8 cellular contexts compared by ENCODE assay signal in genomic region chr14:64673748-64674147, GRCh38. TPM values are rescaled to one million over a fixed set of nuclear protein-coding genes. Genes with fewer than 3 reads are reported as not detected.
A peak's percentile ranks its signal among the peaks of the same experiment; 100 is the strongest.
DNase-seq lines count a peak whose midpoint lies in the region; ATAC-seq and TF ChIP-seq lines count a peak whose summit lies in the region.

No MANE protein-coding gene starts in this region.

- no peak overlapping the region for H3K4me3 Mint-ChIP-seq in T-cell
- H3K4me3 Mint-ChIP-seq in stimulated activated naive CD8-positive, alpha-beta T cell treated with anti-CD3 and anti-CD28 coated beads, Interleukin-15, amount 100 ng/mL, for 72 hours, result no peak overlapping the region

- peak overlapping the region; percentile 25 to 59 for H3K27ac ChIP-seq in coronary artery

- H3K9me3 ChIP-seq in MG63, result no peaks in the 10 kb centered on the region

- ATAC-seq in T-cell (replicated peaks in 1 of 4), result peak in 3 of 4 experiments; percentile 67 to 87 (median 69)
- ATAC-seq in stimulated activated naive CD8-positive, alpha-beta T cell treated with anti-CD3 and anti-CD28 coated beads, Interleukin-15, amount 100 ng/mL, for 72 hours, result peak; percentile 75
- ATAC-seq in GM21717 (IDR thresholded peaks at IDR 0.05; ENCODE audit: unreplicated experiment), result no peak

- H3K27me3 ChIP-seq in MG63, result no peaks in the 10 kb centered on the region

- CTCF ChIA-PET in T-cell (lab: Charles Lee), result interaction anchor here (0.6 to 3.9 kb wide), 8 partner anchors 13 to 265 kb away, joined by 3 to 31 read pairs (median 4); no protein-coding TSS in a partner anchor

- peaks cover 21 to 33% (median 25%) of the 10 kb centered on the region in 3 donors for H3K4me1 Mint-ChIP-seq in T-cell
- peaks cover 15% of the 10 kb centered on the region for H3K4me1 Mint-ChIP-seq in stimulated activated naive CD8-positive, alpha-beta T cell treated with anti-CD3 and anti-CD28 coated beads, Interleukin-15, amount 100 ng/mL, for 72 hours

- H3K36me3 Mint-ChIP-seq in T-cell, result no peaks in the 10 kb centered on the region

- H3K4me3 ChIP-seq in coronary artery, result no peak overlapping the region
- H3K4me3 ChIP-seq in MG63, result no peak overlapping the region

- no peaks in the 10 kb centered on the region for H3K36me3 ChIP-seq in MG63

- peaks cover 0 to 7% (median 0%) of the 10 kb centered on the region in 3 donors for H3K9me3 Mint-ChIP-seq in T-cell
- H3K9me3 Mint-ChIP-seq in stimulated activated naive CD8-positive, alpha-beta T cell treated with anti-CD3 and anti-CD28 coated beads, Interleukin-15, amount 100 ng/mL, for 72 hours, result peaks cover 0 to 8% of the 10 kb centered on the region in 2 donors

- no peak for TF ChIP-seq CTCF in coronary artery (IDR thresholded peaks at IDR 0.05)

- no peaks in the 10 kb centered on the region for H3K27me3 Mint-ChIP-seq in T-cell
- peaks cover 8% of the 10 kb centered on the region for H3K27me3 Mint-ChIP-seq in stimulated activated naive CD8-positive, alpha-beta T cell treated with anti-CD3 and anti-CD28 coated beads, Interleukin-15, amount 100 ng/mL, for 72 hours

- H3K27ac Mint-ChIP-seq in T-cell, result peak overlapping the region; percentile 79 to 86
- H3K27ac Mint-ChIP-seq in stimulated activated naive CD8-positive, alpha-beta T cell treated with anti-CD3 and anti-CD28 coated beads, Interleukin-15, amount 100 ng/mL, for 72 hours, result peak overlapping the region in 1 of 2 donors; percentile 13

- POLR2A ChIA-PET in T-cell (lab: Charles Lee), result no interaction called here

- peak; percentile 33 for DNase-seq in activated gamma-delta T cell treated with Interleukin-2 at 50 U/mL for 16 hours
- DNase-seq in activated gamma-delta T cell (lab: John Stamatoyannopoulos, UW), result no peak
- peak; percentile 7 to 68 (median 49) for DNase-seq in T-cell
- DNase-seq in coronary artery (ENCODE audit: low spot score), result no peak
- DNase-seq in stimulated activated naive CD8-positive, alpha-beta T cell treated with anti-CD3 and anti-CD28 coated beads, Interleukin-15, amount 100 ng/mL, for 72 hours, result peak in 1 of 2 donors; percentile 34
- DNase-seq in MG63, result no peak
- no peak for DNase-seq in NCI-H1092 treated with DMSO at 0.1 percent for 48 hours (lab: John Stamatoyannopoulos, UW)

RNA-seq across cellular contexts. Expression of gene PLEKHG3, which starts 30.5 kb away (rescaled TPM):
- 10 to 100 TPM; 12.4 to 58.2 (median 27.3) TPM for total RNA-seq in T-cell
- 20.2 and 24.1 TPM in 2 replicates for total RNA-seq in MG63 (2014; rRNA removed; shearing (Covaris generic); ENCODE audit: low replicate concordance)

Comparison
In these comparisons a context has a peak if more than half of its experiments do, and no peak if none do; other contexts are left out.
1. DNase-seq: peak in activated gamma-delta T cell treated with Interleukin-2 at 50 U/mL for 16 hours (single experiment) and T-cell (34 of 34); none in activated gamma-delta T cell (single experiment), coronary artery (single experiment), MG63 (single experiment) and NCI-H1092 treated with DMSO at 0.1 percent for 48 hours (single experiment).